ENCODE assay signal across 12 cellular contexts in the genomic region with DNA sequence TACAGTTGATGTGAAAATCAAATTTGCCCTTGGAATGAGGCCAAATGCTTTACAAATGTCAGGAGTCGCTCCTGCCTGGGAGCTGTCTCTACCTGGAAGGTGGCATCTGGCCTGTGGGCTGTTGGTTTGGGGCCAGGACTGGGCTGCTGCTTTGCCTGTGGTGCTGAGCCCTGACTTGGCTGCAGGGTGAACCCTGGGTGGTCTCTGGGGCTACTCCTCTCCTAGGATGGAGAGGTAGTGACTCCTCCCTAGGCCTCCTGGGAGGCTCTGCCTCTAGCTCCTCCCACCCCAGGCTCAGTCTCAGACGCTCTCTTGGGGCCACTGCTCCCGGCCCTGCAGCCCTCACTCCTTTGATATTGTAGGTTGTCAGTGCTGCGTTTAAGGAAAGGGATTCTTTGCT. TPM values are rescaled to one million over a fixed set of nuclear protein-coding genes. Genes with fewer than 3 reads are reported as not detected.
"Had no signal": no experiment of that assay in that cellular context is flagged by ENCODE, and none has a peak within 500 bp of the region (broad histone marks: within the 10 kb centered on the region; RNA-seq: fewer than 3 reads in every experiment).

No MANE protein-coding gene starts in this region.

- H3K36me3 ChIP-seq: cardiac muscle cell, esophagus squamous epithelium, neutrophil, thyroid gland, vagina had no signal

- H3K4me1 ChIP-seq: thyroid gland, vagina had no signal

- H3K27me3 Mint-ChIP-seq: naive B cell had no signal

- ATAC-seq: left colon had no signal

- DNase-seq: activated gamma-delta T cell; activated T-cell treated with anti-CD3 and anti-CD28 coated beads, Interleukin-2, amount 50 U/mL, for 4 hours; esophagus squamous epithelium; foreskin fibroblast; left colon; naive B cell; thyroid gland had no signal

- H3K4me3 ChIP-seq: cardiac muscle cell, esophagus squamous epithelium, lung, skin epidermis, thyroid gland, vagina had no signal

- H3K36me3 Mint-ChIP-seq: naive B cell had no signal

- H3K9me3 ChIP-seq: esophagus squamous epithelium, neutrophil, thyroid gland, vagina had no signal

- H3K27me3 ChIP-seq: cardiac muscle cell, neutrophil, thyroid gland, vagina had no signal

- H3K9me3 Mint-ChIP-seq: activated T-cell treated with anti-CD3 and anti-CD28 coated beads, Interleukin-2, amount 50 U/mL, for 4 hours; naive B cell had no signal

- H3K4me3 Mint-ChIP-seq: activated T-cell treated with anti-CD3 and anti-CD28 coated beads, Interleukin-2, amount 50 U/mL, for 4 hours; naive B cell had no signal

- H3K27ac ChIP-seq: cardiac muscle cell, esophagus squamous epithelium, neutrophil, skin epidermis, thyroid gland, vagina had no signal

RNA-seq across cellular contexts. Expression of a gene that starts 47.5 kb away (rescaled TPM):
- total RNA-seq: cardiac muscle cell, vagina had no signal
